20 cellular contexts compared by ENCODE assay signal in the genomic region with DNA sequence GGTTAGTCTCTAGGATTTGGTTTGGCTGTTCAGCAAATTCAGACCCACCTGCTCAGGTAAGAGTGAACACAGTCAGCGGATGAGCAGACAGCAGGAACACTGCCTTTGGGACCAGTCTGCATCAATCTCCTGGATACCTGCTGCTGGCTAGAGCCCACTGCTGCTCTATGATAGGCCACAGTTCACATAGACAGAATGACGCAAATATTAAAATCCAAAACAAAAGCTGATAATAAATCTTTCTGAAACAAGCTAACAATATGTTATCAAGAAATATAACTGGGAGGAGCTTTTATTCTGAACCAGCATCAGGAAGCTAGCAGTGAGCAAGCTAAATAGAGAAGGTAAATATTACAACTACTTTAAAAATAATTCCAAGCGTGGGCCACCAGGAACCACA. TPM values are rescaled to one million over a fixed set of nuclear protein-coding genes. Genes with fewer than 3 reads are reported as not detected.
A peak's percentile ranks its signal among the peaks of the same experiment; 100 is the strongest.
DNase-seq lines count a peak whose midpoint lies in the region; ATAC-seq and TF ChIP-seq lines count a peak whose summit lies in the region.
"Had no signal": no experiment of that assay in that cellular context is flagged by ENCODE, and none has a peak within 500 bp of the region (broad histone marks: within the 10 kb centered on the region; RNA-seq: fewer than 3 reads in every experiment).

A gene with protein sequence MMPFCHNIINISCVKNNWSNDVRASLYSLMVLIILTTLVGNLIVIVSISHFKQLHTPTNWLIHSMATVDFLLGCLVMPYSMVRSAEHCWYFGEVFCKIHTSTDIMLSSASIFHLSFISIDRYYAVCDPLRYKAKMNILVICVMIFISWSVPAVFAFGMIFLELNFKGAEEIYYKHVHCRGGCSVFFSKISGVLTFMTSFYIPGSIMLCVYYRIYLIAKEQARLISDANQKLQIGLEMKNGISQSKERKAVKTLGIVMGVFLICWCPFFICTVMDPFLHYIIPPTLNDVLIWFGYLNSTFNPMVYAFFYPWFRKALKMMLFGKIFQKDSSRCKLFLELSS (minus strand): TSS at position 101 of the 400 bp plus-strand sequence. CDS start 13,179 bp downstream, outside the sequence.

- H3K9me3 ChIP-seq in mammary epithelial cell (replicated peaks; ENCODE audit: insufficient read depth, low read length) = no peaks in the 10 kb centered on the region
- H3K9me3 ChIP-seq: Caco-2, Peyer's patch, SK-N-SH had no signal

- H3K36me3 ChIP-seq in ACC112 (ENCODE audit: insufficient read depth, low read length) = no peaks in the 10 kb centered on the region
- H3K36me3 ChIP-seq in GM23338 (ENCODE audit: insufficient read depth) = no peaks in the 10 kb centered on the region
- H3K36me3 ChIP-seq in mammary epithelial cell (ENCODE audit: insufficient read depth, low read length) = no peaks in the 10 kb centered on the region
- H3K36me3 ChIP-seq: Peyer's patch had no signal

- peaks cover 5% of the 10 kb centered on the region; the same call in 2 of the 3 replicates for H3K4me1 Mint-ChIP-seq in GM23338

- H3K79me2 ChIP-seq in ACC112 (ENCODE audit: control insufficient read depth, insufficient read depth, low read length, unreplicated experiment) (no peaks in the 10 kb centered on the region), GM23338 (replicated peaks; ENCODE audit: insufficient read depth) (no peaks in the 10 kb centered on the region), mammary epithelial cell (ENCODE audit: insufficient read depth, low read length) (no peaks in the 10 kb centered on the region)

- H3K27me3 ChIP-seq in ACC112 (ENCODE audit: insufficient read depth, low read length) (peaks cover 7% of the 10 kb centered on the region), GM23338 (ENCODE audit: insufficient read depth) (no peaks in the 10 kb centered on the region), mammary epithelial cell (ENCODE audit: insufficient read depth, low read length) (no peaks in the 10 kb centered on the region)
- H3K27me3 ChIP-seq: Peyer's patch had no signal

- H3K4me1 ChIP-seq in ACC112 (ENCODE audit: control insufficient read depth, insufficient read depth, low read length, unreplicated experiment) (no peaks in the 10 kb centered on the region), GM23338 (ENCODE audit: insufficient read depth) (peaks cover 5% of the 10 kb centered on the region; the same call in 1 of the 2 replicates), mammary epithelial cell (ENCODE audit: insufficient read depth, low read length) (peaks cover 6% of the 10 kb centered on the region)
- H3K4me1 ChIP-seq: Caco-2, Peyer's patch had no signal

- peak within 1 kb of the TSS; percentile 26; the same call in 1 of the 2 replicates for H3K27ac Mint-ChIP-seq in GM23338
- H3K27ac Mint-ChIP-seq: CD4-positive, alpha-beta T cell had no signal

- H3K9me3 Mint-ChIP-seq in GM23338 = no peaks in the 10 kb centered on the region; the same call in 2 of the 3 replicates
- H3K9me3 Mint-ChIP-seq: CD4-positive, alpha-beta T cell had no signal

- ATAC-seq in GM23338 (no peak), HG02588 (IDR thresholded peaks at IDR 0.05; ENCODE audit: unreplicated experiment) (no peak)
- ATAC-seq: GM12878, K562, Right ventricle myocardium inferior had no signal

- TF ChIP-seq CTCF in GM23338 (conservative IDR thresholded peaks at IDR 0.05; ENCODE audit: low read depth in 2 of 2) (no peak), mammary epithelial cell (conservative IDR thresholded peaks at IDR 0.05 in 1 of 2, IDR thresholded peaks at IDR 0.05 in 1 of 2; ENCODE audit: extremely low read depth in 1 of 2, insufficient read depth in 1 of 2, low read depth in 1 of 2, low read length in 2 of 2) (no peak)

- intact Hi-C loops in mammary epithelial cell (cut with micrococcal nuclease) = no loop called here

- peaks cover under 1% of the 10 kb centered on the region; the same call in 1 of the 3 replicates for H3K36me3 Mint-ChIP-seq in GM23338 (ENCODE audit: low read depth)

- H3K4me2 ChIP-seq in GM23338 (no peak within 1 kb of the TSS), mammary epithelial cell (ENCODE audit: insufficient read depth, low read depth, low read length) (no peak within 1 kb of the TSS)
- H3K4me2 ChIP-seq: SK-N-SH had no signal

- CTCF ChIA-PET in mammary epithelial cell (lab: Charles Lee; ENCODE audit: low non-redundant PET) = no interaction called here

- H3K27ac ChIP-seq in ACC112 (ENCODE audit: low read depth, low read length) (no peak within 1 kb of the TSS), GM23338 (ENCODE audit: low read depth) (no peak within 1 kb of the TSS), mammary epithelial cell (ENCODE audit: insufficient read depth, low read depth, low read length) (no peak within 1 kb of the TSS)
- H3K27ac ChIP-seq: Peyer's patch had no signal

- H3K4me3 Mint-ChIP-seq in GM23338 = no peak within 1 kb of the TSS
- H3K4me3 Mint-ChIP-seq: CD4-positive, alpha-beta T cell had no signal

- H3K9me2 ChIP-seq in GM23338 (ENCODE audit: insufficient read depth) = no peaks in the 10 kb centered on the region
- H3K9me2 ChIP-seq: SK-N-SH had no signal

- H3K27me3 Mint-ChIP-seq in GM23338 (ENCODE audit: insufficient read depth, low read depth, poor library complexity) = no peaks in the 10 kb centered on the region
- H3K27me3 Mint-ChIP-seq: CD4-positive, alpha-beta T cell had no signal

- DNase-seq in GM23338 (ENCODE audit: low spot score) (no peak), NCI-H146 (lab: John Stamatoyannopoulos, UW) (peak; percentile 91), NCI-H774 (lab: John Stamatoyannopoulos, UW) (peak; percentile 83), NCI-H510A (lab: John Stamatoyannopoulos, UW) (no peak), mammary epithelial cell (no peak), occipital lobe (lab: John Stamatoyannopoulos, UW) (no peak)
- DNase-seq: Caco-2; CD4-positive, alpha-beta T cell; EL; HCEC 1CT; NCI-H510A treated with DMSO at 0.1 percent for 48 hours; Peyer's patch; SK-N-SH had no signal

- H2AFZ ChIP-seq in ACC112 (ENCODE audit: low read length, unreplicated experiment) = peak within 1 kb of the TSS; percentile 3
- H2AFZ ChIP-seq in GM23338 = no peak within 1 kb of the TSS
- no peak within 1 kb of the TSS for H2AFZ ChIP-seq in mammary epithelial cell (ENCODE audit: low read depth, low read length)

- dilution Hi-C loops in mammary epithelial cell (cut with HindIII; ENCODE audit: low sequenced_read_pairs) = no loop called here

- WGBS in mammary epithelial cell (ENCODE audit: low coverage, missing lambda C conversion rate) = 85% methylated on average over 3 of the region's 3 CpGs

- in situ Hi-C loops in mammary epithelial cell (cut with MboI; ENCODE audit: low sequenced_read_pairs in 2 of 2) = loop anchor here in 1 of 2 donors (25.0 kb wide), 1 partner anchor 128 kb away; the partner anchor contains the start of gene SLC18B1

- H4K20me1 ChIP-seq in GM23338 (replicated peaks; ENCODE audit: insufficient read depth) (no peaks in the 10 kb centered on the region), mammary epithelial cell (ENCODE audit: insufficient read depth, low read length) (no peaks in the 10 kb centered on the region)

- H3K4me3 ChIP-seq in ACC112 (ENCODE audit: low read depth, low read length) (no peak within 1 kb of the TSS), GM23338 (no peak within 1 kb of the TSS), mammary epithelial cell (replicated peaks in 1 of 3; ENCODE audit: insufficient read depth in 1 of 3, low read depth in 2 of 3, low read length in 3 of 3) (no peak within 1 kb of the TSS)
- H3K4me3 ChIP-seq: GM12878, K562, Peyer's patch had no signal

- BruUV-seq in mammary epithelial cell (replicated peaks; lab: Mats Ljungman, UMichigan) = no TSS peak

- H3F3A ChIP-seq in GM23338 (replicated peaks; ENCODE audit: low read depth) = no peaks in the 10 kb centered on the region

- H3K9ac ChIP-seq in mammary epithelial cell (ENCODE audit: insufficient read depth, low read length) = no peak within 1 kb of the TSS
- H3K9ac ChIP-seq: SK-N-SH had no signal

TF ChIP-seq in GM23338, 12 proteins besides CTCF, POLR2A, EP300 and RAD21 (continues in another document):
- TF ChIP-seq, protein P1, sequence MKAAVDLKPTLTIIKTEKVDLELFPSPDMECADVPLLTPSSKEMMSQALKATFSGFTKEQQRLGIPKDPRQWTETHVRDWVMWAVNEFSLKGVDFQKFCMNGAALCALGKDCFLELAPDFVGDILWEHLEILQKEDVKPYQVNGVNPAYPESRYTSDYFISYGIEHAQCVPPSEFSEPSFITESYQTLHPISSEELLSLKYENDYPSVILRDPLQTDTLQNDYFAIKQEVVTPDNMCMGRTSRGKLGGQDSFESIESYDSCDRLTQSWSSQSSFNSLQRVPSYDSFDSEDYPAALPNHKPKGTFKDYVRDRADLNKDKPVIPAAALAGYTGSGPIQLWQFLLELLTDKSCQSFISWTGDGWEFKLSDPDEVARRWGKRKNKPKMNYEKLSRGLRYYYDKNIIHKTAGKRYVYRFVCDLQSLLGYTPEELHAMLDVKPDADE (IDR thresholded peaks at IDR 0.05) = no peak
- no peak for TF ChIP-seq STAT1 (IDR thresholded peaks at IDR 0.05; ENCODE audit: unreplicated experiment)

RNA-seq across cellular contexts. Expression of the gene that starts here (rescaled TPM):
- total RNA-seq in GM23338 (2014; rRNA removed; shearing (Covaris generic)) = not detected in 2 replicates
- polyA plus RNA-seq in GM23338 (2016; fragmentation: Nextera tagmentation; extraction: Ambion mirVana) = not detected in 2 replicates
- not detected for total RNA-seq in mammary epithelial cell
- not detected for polyA plus RNA-seq in mammary epithelial cell
- polyA minus RNA-seq in mammary epithelial cell = not detected
- not detected for total RNA-seq in occipital lobe
- total RNA-seq: A172; Caco-2; CD4-positive, alpha-beta T cell; GM12878; K562; Peyer's patch; Right ventricle myocardium inferior had no signal
- polyA plus RNA-seq: BJ, GM12878, K562, SK-N-SH had no signal

Comparison
In these comparisons a context has a peak if more than half of its experiments do, and no peak if none do; other contexts are left out.
1. DNase-seq: peak in NCI-H146 (single experiment) and NCI-H774 (single experiment); none in GM23338 (single experiment), NCI-H510A (single experiment), mammary epithelial cell (single experiment) and occipital lobe (single experiment).